Comparison of ENCODE assay signal across 8 cellular contexts in genomic region chr20:51800769-51801219, GRCh38. TPM values are rescaled to one million over a fixed set of nuclear protein-coding genes. Genes with fewer than 3 reads are reported as not detected.
DNase-seq lines count a peak whose midpoint lies in the region; ATAC-seq, FAIRE-seq and TF ChIP-seq lines count a peak whose summit lies in the region.

No MANE protein-coding gene starts in this region.

- peak overlapping the region; percentile 19 for H3K4me3 Mint-ChIP-seq in activated CD4-positive, alpha-beta T cell treated with anti-CD3 and anti-CD28 coated beads, Interleukin-2, amount 10 ng/mL, durations not matched to agents 7 days and 5 days
- H3K4me3 Mint-ChIP-seq in activated naive CD8-positive, alpha-beta T cell treated with anti-CD3 and anti-CD28 coated beads, Interleukin-2, amount 10 ng/mL, durations not matched to agents 7 days and 5 days, result peak overlapping the region; percentile 28

- DNase-seq in activated CD4-positive, alpha-beta T cell treated with anti-CD3 and anti-CD28 coated beads, Interleukin-2, amount 10 ng/mL, durations not matched to agents 7 days and 5 days, result no peak
- DNase-seq in activated CD4-positive, alpha-beta T cell treated with anti-CD3 and anti-CD28 coated beads for 4 hours, result no peak
- DNase-seq in activated naive CD8-positive, alpha-beta T cell treated with anti-CD3 and anti-CD28 coated beads, Interleukin-2, amount 10 ng/mL, durations not matched to agents 7 days and 5 days, result peak; percentile 29
- DNase-seq in keratinocyte (ENCODE audit: low read depth, low spot score), result no peak
- no peak for DNase-seq in suprapubic skin (ENCODE audit: low spot score in 2 of 2)
- DNase-seq in DMS79 (lab: John Stamatoyannopoulos, UW), result no peak

- peak overlapping the region; percentile 89 for H3K4me2 ChIP-seq in keratinocyte (ENCODE audit: control insufficient read depth, extremely low read depth, insufficient read depth, low read depth, low read length)

- POLR2A ChIA-PET in activated CD4-positive, alpha-beta T cell treated with anti-CD3 and anti-CD28 coated beads, Interleukin-2, amount 10 ng/mL, durations not matched to agents 7 days and 5 days (lab: Charles Lee), result no interaction called here
- POLR2A ChIA-PET in activated naive CD8-positive, alpha-beta T cell treated with anti-CD3 and anti-CD28 coated beads, Interleukin-2, amount 10 ng/mL, durations not matched to agents 7 days and 5 days (lab: Charles Lee), result no interaction called here

- no peaks in the 10 kb centered on the region for H3K79me2 ChIP-seq in keratinocyte (ENCODE audit: control insufficient read depth, insufficient read depth, low read length)

- dilution Hi-C loops in keratinocyte (cut with MboI; ENCODE audit: extremely low pct_ligation_motif_present, low sequenced_read_pairs), result no loop called here

- peak overlapping the region; percentile 44 for H2AFZ ChIP-seq in keratinocyte (ENCODE audit: control insufficient read depth, low read length)

- H3K4me3 ChIP-seq in keratinocyte (ENCODE audit: control insufficient read depth in 2 of 3, extremely low read depth in 1 of 3, insufficient read depth in 2 of 3, low read depth in 1 of 3, low read length in 3 of 3) (peak overlapping the region; percentile 35 to 50 (median 44)), suprapubic skin (peak overlapping the region; percentile 45)

- H3K9me1 ChIP-seq in keratinocyte (ENCODE audit: control insufficient read depth, extremely low read depth, insufficient read depth, low read length), result no peaks in the 10 kb centered on the region

- H3K27ac ChIP-seq in keratinocyte (ENCODE audit: control insufficient read depth, insufficient read depth, low read length) (no peak overlapping the region), suprapubic skin (no peak overlapping the region)

- H3K36me3 ChIP-seq in keratinocyte (ENCODE audit: control insufficient read depth in 2 of 2, extremely low read depth in 1 of 2, insufficient read depth in 2 of 2, low read length in 2 of 2) (no peaks in the 10 kb centered on the region), suprapubic skin (no peaks in the 10 kb centered on the region)

- ATAC-seq in activated naive CD8-positive, alpha-beta T cell treated with anti-CD3 and anti-CD28 coated beads, Interleukin-2, amount 10 ng/mL, durations not matched to agents 7 days and 5 days (ENCODE audit: low read depth), result no peak
- ATAC-seq in HG02870 (IDR thresholded peaks at IDR 0.05; ENCODE audit: unreplicated experiment), result no peak
- no peak for ATAC-seq in GM21390 (IDR thresholded peaks at IDR 0.05; ENCODE audit: unreplicated experiment)

- H3K9ac ChIP-seq in keratinocyte (ENCODE audit: control insufficient read depth, extremely low read depth, insufficient read depth, low read length), result peak overlapping the region; percentile 34

- no peak for TF ChIP-seq POLR2A in suprapubic skin (IDR thresholded peaks at IDR 0.05)

- under 1% methylated on average over 25 of the region's 38 CpGs for WGBS in suprapubic skin

- no peak for TF ChIP-seq CTCF in keratinocyte (optimal IDR thresholded peaks at IDR 0.05 in 1 of 3, IDR thresholded peaks at IDR 0.05 in 1 of 3, conservative IDR thresholded peaks at IDR 0.05 in 1 of 3; ENCODE audit: extremely low read depth in 1 of 3, insufficient read depth in 2 of 3, low read length in 3 of 3)
- TF ChIP-seq CTCF in suprapubic skin (IDR thresholded peaks at IDR 0.05), result no peak

- H3K4me1 ChIP-seq in keratinocyte (ENCODE audit: control insufficient read depth, extremely low read depth, insufficient read depth, low read length) (peaks cover 4% of the 10 kb centered on the region), suprapubic skin (peaks cover 28% of the 10 kb centered on the region)

- no peaks in the 10 kb centered on the region for H3K36me3 Mint-ChIP-seq in activated CD4-positive, alpha-beta T cell treated with anti-CD3 and anti-CD28 coated beads, Interleukin-2, amount 10 ng/mL, durations not matched to agents 7 days and 5 days (ENCODE audit: low read depth)
- no peaks in the 10 kb centered on the region for H3K36me3 Mint-ChIP-seq in activated naive CD8-positive, alpha-beta T cell treated with anti-CD3 and anti-CD28 coated beads, Interleukin-2, amount 10 ng/mL, durations not matched to agents 7 days and 5 days

- FAIRE-seq in keratinocyte (lab: Jason Lieb, UNC), result no peak

- CTCF ChIA-PET in activated CD4-positive, alpha-beta T cell treated with anti-CD3 and anti-CD28 coated beads, Interleukin-2, amount 10 ng/mL, durations not matched to agents 7 days and 5 days (lab: Charles Lee), result interaction anchor here (0.7 to 1.3 kb wide), 3 partner anchors 10 to 703 kb away, joined by 3 to 5 read pairs (median 3); no protein-coding TSS in a partner anchor

- H3K27me3 ChIP-seq in keratinocyte (ENCODE audit: control insufficient read depth, extremely low read depth, insufficient read depth, low read length), result peaks cover 39% of the 10 kb centered on the region
- H3K27me3 ChIP-seq in suprapubic skin, result peaks cover 42% of the 10 kb centered on the region

- no peaks in the 10 kb centered on the region for H4K20me1 ChIP-seq in keratinocyte (ENCODE audit: control insufficient read depth, extremely low read depth, insufficient read depth, low read length)

- no peak overlapping the region for H3K27ac Mint-ChIP-seq in activated CD4-positive, alpha-beta T cell treated with anti-CD3 and anti-CD28 coated beads, Interleukin-2, amount 10 ng/mL, durations not matched to agents 7 days and 5 days
- H3K27ac Mint-ChIP-seq in activated naive CD8-positive, alpha-beta T cell treated with anti-CD3 and anti-CD28 coated beads, Interleukin-2, amount 10 ng/mL, durations not matched to agents 7 days and 5 days, result no peak overlapping the region

- TF ChIP-seq EP300 in suprapubic skin (IDR thresholded peaks at IDR 0.05), result no peak

- no peaks in the 10 kb centered on the region for H3K9me3 Mint-ChIP-seq in activated CD4-positive, alpha-beta T cell treated with anti-CD3 and anti-CD28 coated beads, Interleukin-2, amount 10 ng/mL, durations not matched to agents 7 days and 5 days
- H3K9me3 Mint-ChIP-seq in activated naive CD8-positive, alpha-beta T cell treated with anti-CD3 and anti-CD28 coated beads, Interleukin-2, amount 10 ng/mL, durations not matched to agents 7 days and 5 days, result no peaks in the 10 kb centered on the region

- H3K9me3 ChIP-seq in keratinocyte (ENCODE audit: control insufficient read depth, low read depth, low read length) (no peaks in the 10 kb centered on the region), suprapubic skin (no peaks in the 10 kb centered on the region)

- peaks cover 10% of the 10 kb centered on the region for H3K4me1 Mint-ChIP-seq in activated CD4-positive, alpha-beta T cell treated with anti-CD3 and anti-CD28 coated beads, Interleukin-2, amount 10 ng/mL, durations not matched to agents 7 days and 5 days
- H3K4me1 Mint-ChIP-seq in activated naive CD8-positive, alpha-beta T cell treated with anti-CD3 and anti-CD28 coated beads, Interleukin-2, amount 10 ng/mL, durations not matched to agents 7 days and 5 days, result peaks cover 5% of the 10 kb centered on the region

- H3K27me3 Mint-ChIP-seq in activated CD4-positive, alpha-beta T cell treated with anti-CD3 and anti-CD28 coated beads, Interleukin-2, amount 10 ng/mL, durations not matched to agents 7 days and 5 days, result peaks cover 63% of the 10 kb centered on the region
- H3K27me3 Mint-ChIP-seq in activated naive CD8-positive, alpha-beta T cell treated with anti-CD3 and anti-CD28 coated beads, Interleukin-2, amount 10 ng/mL, durations not matched to agents 7 days and 5 days, result peaks cover 69% of the 10 kb centered on the region

RNA-seq across cellular contexts. Expression of gene SALL4, which starts 1.5 kb away (rescaled TPM):
- total RNA-seq in activated CD4-positive, alpha-beta T cell treated with anti-CD3 and anti-CD28 coated beads, Interleukin-2, amount 10 ng/mL, durations not matched to agents 7 days and 5 days, result under 1 TPM in 1 of 2 experiments, not detected in 1; 0.17 TPM
- total RNA-seq in activated naive CD8-positive, alpha-beta T cell treated with anti-CD3 and anti-CD28 coated beads, Interleukin-2, amount 10 ng/mL, durations not matched to agents 7 days and 5 days, result under 1 TPM; 0.08 to 0.11 TPM
- polyA plus RNA-seq in keratinocyte, result 0.04 to 0.45 TPM (median 0.17 TPM) in 3 replicates
- 0.11 TPM for polyA plus RNA-seq in keratinocyte (2011; ENCODE audit: low read depth)
- polyA plus RNA-seq in keratinocyte (2011; cell fraction: cytosol; rRNA removed), result 0.07 and 0.08 TPM in 2 replicates
- polyA plus RNA-seq in keratinocyte (2011; cell fraction: nucleus; rRNA removed), result 1.0 and 1.5 TPM in 2 replicates
- polyA plus RNA-seq in keratinocyte (2012; ENCODE audit: low replicate concordance), result 0.09 and 0.49 TPM in 2 replicates
- 0.07 to 2.3 TPM (median 1.7 TPM) in 3 replicates for polyA minus RNA-seq in keratinocyte
- not detected for polyA minus RNA-seq in keratinocyte (2011; cell fraction: cytosol; rRNA and poly(A)+ RNA removed)
- 0.63 and 0.85 TPM in 2 replicates for polyA minus RNA-seq in keratinocyte (2011; cell fraction: nucleus; rRNA and poly(A)+ RNA removed)
- total RNA-seq in suprapubic skin, result under 1 TPM in 3 of 4 donors, not detected in 1; 0.08 to 0.89 (median 0.59) TPM

RNA-seq across cellular contexts. Expression of gene ATP9A, which starts 32.6 kb away (rescaled TPM):
- under 1 TPM; 0.21 to 0.50 TPM for total RNA-seq in activated CD4-positive, alpha-beta T cell treated with anti-CD3 and anti-CD28 coated beads, Interleukin-2, amount 10 ng/mL, durations not matched to agents 7 days and 5 days
- total RNA-seq in activated naive CD8-positive, alpha-beta T cell treated with anti-CD3 and anti-CD28 coated beads, Interleukin-2, amount 10 ng/mL, durations not matched to agents 7 days and 5 days, result 1 to 10 TPM; 1.1 to 1.3 TPM
- polyA plus RNA-seq in keratinocyte, result 5.8 to 8.6 TPM (median 6.1 TPM) in 3 replicates
- polyA plus RNA-seq in keratinocyte (2011; ENCODE audit: low read depth), result 3.9 TPM
- 4.9 and 5.8 TPM in 2 replicates for polyA plus RNA-seq in keratinocyte (2011; cell fraction: cytosol; rRNA removed)
- 14.6 and 16.9 TPM in 2 replicates for polyA plus RNA-seq in keratinocyte (2011; cell fraction: nucleus; rRNA removed)
- polyA plus RNA-seq in keratinocyte (2012; ENCODE audit: low replicate concordance), result 7.2 and 7.8 TPM in 2 replicates
- 21.6 to 31.0 TPM (median 23.0 TPM) in 3 replicates for polyA minus RNA-seq in keratinocyte
- polyA minus RNA-seq in keratinocyte (2011; cell fraction: cytosol; rRNA and poly(A)+ RNA removed), result 16.3 TPM
- polyA minus RNA-seq in keratinocyte (2011; cell fraction: nucleus; rRNA and poly(A)+ RNA removed), result 30.1 and 38.6 TPM in 2 replicates
- total RNA-seq in suprapubic skin, result 10 to 100 TPM; 14.8 to 23.7 (median 18.7) TPM

Comparison
In these comparisons a context has a peak if more than half of its experiments do, and no peak if none do; other contexts are left out.
1. RNA of gene ATP9A, which starts 32.6 kb away (total RNA-seq): 14.8 to 23.7 TPM in suprapubic skin; 1.1 to 1.3 TPM in activated naive CD8-positive, alpha-beta T cell treated with anti-CD3 and anti-CD28 coated beads, Interleukin-2, amount 10 ng/mL, durations not matched to agents 7 days and 5 days and 0.21 to 0.50 TPM in activated CD4-positive, alpha-beta T cell treated with anti-CD3 and anti-CD28 coated beads, Interleukin-2, amount 10 ng/mL, durations not matched to agents 7 days and 5 days; every median in the first group is over 4 times any median in the second.